In the genomic region with DNA sequence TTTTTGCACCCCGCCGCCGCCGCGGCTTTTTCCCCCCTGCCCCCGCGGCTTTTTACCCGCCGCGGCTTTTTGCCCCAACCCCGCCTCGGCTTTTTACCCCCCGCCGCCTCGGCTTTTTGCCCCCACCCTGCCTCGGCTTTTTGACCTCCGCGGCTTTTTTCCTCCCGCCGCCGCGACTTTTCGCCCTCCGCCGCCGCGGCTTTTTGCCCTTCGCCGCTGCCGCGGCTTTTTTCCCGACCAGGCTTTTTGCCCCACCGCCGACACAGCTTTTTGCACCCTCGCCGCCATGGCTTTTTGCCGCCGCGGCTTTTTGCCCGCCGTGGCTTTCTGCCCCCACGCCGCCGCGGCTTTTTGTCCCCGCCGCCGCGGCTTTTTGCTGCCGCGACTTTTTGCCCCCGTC, we compare ENCODE assay signal across 10 cellular contexts.
DNase-seq lines count a peak whose midpoint lies in the region; ATAC-seq, FAIRE-seq and TF ChIP-seq lines count a peak whose summit lies in the region.
"Had no signal": no experiment of that assay in that cellular context is flagged by ENCODE, and none has a peak within 500 bp of the region (broad histone marks: within the 10 kb centered on the region; RNA-seq: fewer than 3 reads in every experiment).

No MANE protein-coding gene starts in this region.

- H3K27me3 ChIP-seq in CD4-positive, alpha-beta T cell (ENCODE audit: control insufficient read depth, insufficient read depth, low read length), result peaks cover 4% of the 10 kb centered on the region
- H3K27me3 ChIP-seq in KMS-11 (ENCODE audit: insufficient read depth, low read depth), result no peaks in the 10 kb centered on the region
- no peaks in the 10 kb centered on the region for H3K27me3 ChIP-seq in bronchial epithelial cell (ENCODE audit: control insufficient read depth, insufficient read depth, low read length)
- peaks cover 0 to 4% (median 0%) of the 10 kb centered on the region in 3 donors for H3K27me3 ChIP-seq in psoas muscle (ENCODE audit: insufficient read depth in 3 of 3, low read length in 2 of 3)
- no peaks in the 10 kb centered on the region for H3K27me3 ChIP-seq in endodermal cell (ENCODE audit: control insufficient read depth, insufficient read depth, low read length, poor library complexity, severe bottlenecking)

- peak in 2 of 10 experiments; percentile 4 to 27 for DNase-seq in CD4-positive, alpha-beta T cell
- DNase-seq in bronchial epithelial cell (ENCODE audit: low read depth), result no peak
- peak; percentile 9 to 19 for DNase-seq in psoas muscle
- DNase-seq in endothelial cell (ENCODE audit: low spot score), result no peak
- no peak for DNase-seq in endodermal cell
- DNase-seq in NCI-H187 treated with DMSO at 0.1 percent for 48 hours (lab: John Stamatoyannopoulos, UW), result no peak
- no peak for DNase-seq in WTC11 (ENCODE audit: low spot score)
- DNase-seq: NCI-H446 treated with DMSO at 0.1 percent for 48 hours had no signal

- H3K9me3 ChIP-seq in CD4-positive, alpha-beta T cell (ENCODE audit: control insufficient read depth, low read length), result no peaks in the 10 kb centered on the region
- H3K9me3 ChIP-seq in psoas muscle, result peaks cover 3% of the 10 kb centered on the region
- peaks cover 5% of the 10 kb centered on the region for H3K9me3 ChIP-seq in endodermal cell (ENCODE audit: control insufficient read depth, low read length)
- H3K9me3 ChIP-seq: mucosa of descending colon had no signal

- ATAC-seq in CD4-positive, alpha-beta T cell (ENCODE audit: poor library complexity), result no peak
- ATAC-seq in psoas muscle (no peak), WTC11 (no peak)
- ATAC-seq: mucosa of descending colon had no signal

- intact Hi-C loops in CD4-positive, alpha-beta T cell (cut with DNase I, micrococcal nuclease), result no loop called here
- intact Hi-C loops in psoas muscle (cut with DNase I), result no loop called here

- CTCF ChIA-PET in CD4-positive, alpha-beta T cell (lab: Charles Lee), result no interaction called here
- CTCF ChIA-PET in WTC11 (lab: Charles Lee), result no interaction called here

- 1 to 3% (median 2%) methylated on average over 39 to 52 of the region's 52 CpGs for WGBS in psoas muscle, 3 donors
- 95% methylated on average over 32 of the region's 52 CpGs; no CpG with 5 or more reads in 1 of the 2 experiments for WGBS in endodermal cell (ENCODE audit: insufficient coverage in 1 of 2, insufficient read length in 1 of 2), 2 experiments

- H3K27me3 Mint-ChIP-seq in CD4-positive, alpha-beta T cell, result peaks cover 8% of the 10 kb centered on the region
- H3K27me3 Mint-ChIP-seq in endothelial cell (ENCODE audit: unreplicated experiment), result no peaks in the 10 kb centered on the region
- no peaks in the 10 kb centered on the region for H3K27me3 Mint-ChIP-seq in endodermal cell (ENCODE audit: insufficient read depth)
- H3K27me3 Mint-ChIP-seq in WTC11 (ENCODE audit: low read depth), result no peaks in the 10 kb centered on the region

- no peaks in the 10 kb centered on the region for H4K20me1 ChIP-seq in KMS-11 (ENCODE audit: insufficient read depth)

- H2AFZ ChIP-seq in KMS-11 (ENCODE audit: low read depth), result peak overlapping the region; percentile 83

- H3K4me1 Mint-ChIP-seq in CD4-positive, alpha-beta T cell (ENCODE audit: low read depth), result no peaks in the 10 kb centered on the region
- H3K4me1 Mint-ChIP-seq in endothelial cell (ENCODE audit: unreplicated experiment) (no peaks in the 10 kb centered on the region), endodermal cell (no peaks in the 10 kb centered on the region), WTC11 (no peaks in the 10 kb centered on the region)

- H3K36me3 ChIP-seq in KMS-11 (ENCODE audit: insufficient read depth) (no peaks in the 10 kb centered on the region), bronchial epithelial cell (ENCODE audit: control insufficient read depth, insufficient read depth, low read length) (no peaks in the 10 kb centered on the region), psoas muscle (ENCODE audit: insufficient read depth in 1 of 2, low read depth in 1 of 2) (no peaks in the 10 kb centered on the region), endodermal cell (ENCODE audit: control insufficient read depth, insufficient read depth, low read length) (no peaks in the 10 kb centered on the region)

- no peak for FAIRE-seq in bronchial epithelial cell (lab: Jason Lieb, UNC)

- H3K9me3 Mint-ChIP-seq in CD4-positive, alpha-beta T cell, result no peaks in the 10 kb centered on the region
- H3K9me3 Mint-ChIP-seq in endothelial cell (ENCODE audit: unreplicated experiment) (no peaks in the 10 kb centered on the region), endodermal cell (peaks cover 8% of the 10 kb centered on the region), WTC11 (peaks cover 7% of the 10 kb centered on the region; the same call in 1 of the 2 replicates)

- peak overlapping the region; percentile 39; the same call in 1 of the 2 replicates for H3K4me2 ChIP-seq in KMS-11

- TF ChIP-seq CTCF in CD4-positive, alpha-beta T cell (IDR thresholded peaks at IDR 0.05), result no peak
- TF ChIP-seq CTCF in KMS-11 (conservative IDR thresholded peaks at IDR 0.05; ENCODE audit: low read depth, low read length), result no peak
- TF ChIP-seq CTCF in bronchial epithelial cell (IDR thresholded peaks at IDR 0.05; ENCODE audit: insufficient read depth, low read length, severe bottlenecking), result no peak
- TF ChIP-seq CTCF in psoas muscle (IDR thresholded peaks at IDR 0.05), result no peak
- TF ChIP-seq CTCF in endothelial cell (IDR thresholded peaks at IDR 0.05; ENCODE audit: unreplicated experiment), result no peak
- TF ChIP-seq CTCF in endodermal cell (conservative IDR thresholded peaks at IDR 0.05), result no peak
- no peak for TF ChIP-seq CTCF in WTC11 (IDR thresholded peaks at IDR 0.05)

- POLR2A ChIA-PET in CD4-positive, alpha-beta T cell (lab: Charles Lee), result no interaction called here
- POLR2A ChIA-PET in WTC11 (lab: Charles Lee), result no interaction called here

- H3K79me2 ChIP-seq in KMS-11 (ENCODE audit: insufficient read depth, low read depth), result no peaks in the 10 kb centered on the region

- H3K9ac ChIP-seq in KMS-11 (peak overlapping the region; percentile 15; the same call in 1 of the 2 replicates), endodermal cell (ENCODE audit: extremely low read depth, low read length, poor library complexity, severe bottlenecking) (no peak overlapping the region)

- H3K4me3 Mint-ChIP-seq in CD4-positive, alpha-beta T cell, result peak overlapping the region; percentile 76
- H3K4me3 Mint-ChIP-seq in endothelial cell (ENCODE audit: unreplicated experiment) (no peak overlapping the region), endodermal cell (no peak overlapping the region), WTC11 (no peak overlapping the region)

- H3K4me1 ChIP-seq in KMS-11 (ENCODE audit: low read depth, poor library complexity, severe bottlenecking) (no peaks in the 10 kb centered on the region), psoas muscle (no peaks in the 10 kb centered on the region), endodermal cell (ENCODE audit: control insufficient read depth, insufficient read depth, low read length) (no peaks in the 10 kb centered on the region)

- no peak overlapping the region for H3K27ac Mint-ChIP-seq in CD4-positive, alpha-beta T cell
- no peak overlapping the region for H3K27ac Mint-ChIP-seq in endothelial cell (ENCODE audit: unreplicated experiment)
- no peak overlapping the region for H3K27ac Mint-ChIP-seq in endodermal cell
- no peak overlapping the region for H3K27ac Mint-ChIP-seq in WTC11

- no peak overlapping the region for H3K4me3 ChIP-seq in KMS-11 (IDR thresholded peaks at IDR 0.05; ENCODE audit: insufficient read depth, low read depth, low read length)
- H3K4me3 ChIP-seq in bronchial epithelial cell (ENCODE audit: low read depth, low read length), result peak overlapping the region; percentile 31
- peak overlapping the region; percentile 62 for H3K4me3 ChIP-seq in psoas muscle
- H3K4me3 ChIP-seq in endodermal cell (ENCODE audit: low read length), result no peak overlapping the region
- H3K4me3 ChIP-seq: mucosa of descending colon had no signal

- H3K36me3 Mint-ChIP-seq in CD4-positive, alpha-beta T cell (ENCODE audit: low read depth), result no peaks in the 10 kb centered on the region
- H3K36me3 Mint-ChIP-seq in endothelial cell (ENCODE audit: low read depth, unreplicated experiment) (no peaks in the 10 kb centered on the region), endodermal cell (ENCODE audit: low read depth) (no peaks in the 10 kb centered on the region), WTC11 (peaks cover 5% of the 10 kb centered on the region; the same call in 1 of the 2 replicates)

- no peak overlapping the region for H3K27ac ChIP-seq in CD4-positive, alpha-beta T cell (ENCODE audit: low read depth, low read length)
- no peak overlapping the region for H3K27ac ChIP-seq in KMS-11
- H3K27ac ChIP-seq in psoas muscle, result no peak overlapping the region
- no peak overlapping the region for H3K27ac ChIP-seq in endodermal cell (ENCODE audit: low read depth, low read length)

TF ChIP-seq in WTC11, 78 proteins besides CTCF, POLR2A, EP300 and RAD21 (continues in another document):
- TF ChIP-seq GABPB1 (CRISPR knock-in tag; IDR thresholded peaks at IDR 0.05), result no peak
- no peak for TF ChIP-seq ARID4B (CRISPR knock-in tag; IDR thresholded peaks at IDR 0.05; ENCODE audit: borderline replicate concordance)

Comparison
In these comparisons a context has a peak if more than half of its experiments do, and no peak if none do; other contexts are left out.
1. DNase-seq: peak in psoas muscle (2 of 2); none in bronchial epithelial cell (single experiment), endothelial cell (single experiment), endodermal cell (single experiment), NCI-H187 treated with DMSO at 0.1 percent for 48 hours (single experiment) and WTC11 (single experiment).
2. H3K4me3 ChIP-seq: peak in bronchial epithelial cell (single experiment) and psoas muscle (single experiment); none in KMS-11 (single experiment) and endodermal cell (single experiment).